In genomic region chr11:2837651-2838050, GRCh38 we compare ENCODE assay signal across 18 cellular contexts. TPM values are rescaled to one million over a fixed set of nuclear protein-coding genes. Genes with fewer than 3 reads are reported as not detected.
DNase-seq lines count a peak whose midpoint lies in the region; ATAC-seq and TF ChIP-seq lines count a peak whose summit lies in the region.
"Had no signal": no experiment of that assay in that cellular context is flagged by ENCODE, and none has a peak within 500 bp of the region (broad histone marks: within the 10 kb centered on the region; RNA-seq: fewer than 3 reads in every experiment).

No MANE protein-coding gene starts in this region.

- H3K36me3 Mint-ChIP-seq in GM23338 (ENCODE audit: low read depth), result no peaks in the 10 kb centered on the region
- H3K36me3 Mint-ChIP-seq in CD4-positive, alpha-beta T cell (ENCODE audit: low read depth), result no peaks in the 10 kb centered on the region

- H4K20me1 ChIP-seq in BLaER1 (no peaks in the 10 kb centered on the region), GM23338 (replicated peaks; ENCODE audit: insufficient read depth) (no peaks in the 10 kb centered on the region)

- H3K23ac ChIP-seq in trophoblast cell (ENCODE audit: low read length), result no peak overlapping the region

- H3K27me3 ChIP-seq in BLaER1 (no peaks in the 10 kb centered on the region), GM23338 (ENCODE audit: insufficient read depth) (peaks cover 5% of the 10 kb centered on the region), lower lobe of right lung (ENCODE audit: low read depth) (no peaks in the 10 kb centered on the region), trophoblast cell (ENCODE audit: insufficient read depth, low read length) (no peaks in the 10 kb centered on the region)
- H3K27me3 ChIP-seq in CD4-positive, alpha-beta T cell (ENCODE audit: control insufficient read depth, insufficient read depth, low read length), result no peaks in the 10 kb centered on the region

- H3K18ac ChIP-seq in trophoblast cell (ENCODE audit: low read length), result peak overlapping the region; percentile 12

- intact Hi-C loops in lower lobe of right lung (cut with DNase I), result no loop called here
- intact Hi-C loops in CD4-positive, alpha-beta T cell (cut with DNase I, micrococcal nuclease), result no loop called here

- H3K79me2 ChIP-seq in GM23338 (replicated peaks; ENCODE audit: insufficient read depth), result no peaks in the 10 kb centered on the region
- no peaks in the 10 kb centered on the region for H3K79me2 ChIP-seq in trophoblast cell (ENCODE audit: control insufficient read depth, insufficient read depth, low read length, poor library complexity)

- H2BK5ac ChIP-seq in trophoblast cell (ENCODE audit: low read depth, low read length, poor library complexity), result no peak overlapping the region

- H3K4me3 Mint-ChIP-seq in GM23338, result no peak overlapping the region
- no peak overlapping the region for H3K4me3 Mint-ChIP-seq in CD4-positive, alpha-beta T cell
- H3K4me3 Mint-ChIP-seq: H9 had no signal

- DNase-seq in GM23338 (ENCODE audit: low spot score), result no peak
- DNase-seq in lower lobe of right lung, result no peak
- no peak for DNase-seq in trophoblast cell
- no peak for DNase-seq in CD4-positive, alpha-beta T cell
- DNase-seq in cerebellar nuclear complex (lab: John Stamatoyannopoulos, UW), result no peak
- no peak for DNase-seq in stimulated activated naive CD4-positive, alpha-beta T cell (lab: John Stamatoyannopoulos, UW)
- DNase-seq: COR-L47; DMS 273 treated with DMSO at 0.1 percent for 48 hours; DND-41; KG1; MV-4-11; NCI-H1694 treated with DMSO at 0.1 percent for 48 hours; NCI-H510A; NCI-H748 treated with DMSO at 0.1 percent for 48 hours; NK-92 treated with Interleukin-12 subunit alpha and Interleukin-12 subunit beta, amount 100 ng/mL, for 24 hours; SHP77 had no signal

- H2BK120ac ChIP-seq in trophoblast cell (ENCODE audit: insufficient read depth, low read length, poor library complexity), result no peak overlapping the region

- peaks cover 32% of the 10 kb centered on the region for H3K4me1 Mint-ChIP-seq in GM23338
- H3K4me1 Mint-ChIP-seq in CD4-positive, alpha-beta T cell (ENCODE audit: low read depth), result no peaks in the 10 kb centered on the region

- H3K4me1 ChIP-seq in BLaER1 (peaks cover 76% of the 10 kb centered on the region), GM23338 (ENCODE audit: insufficient read depth) (peaks cover 4% of the 10 kb centered on the region; the same call in 1 of the 2 replicates), lower lobe of right lung (peaks cover 16% of the 10 kb centered on the region), trophoblast cell (ENCODE audit: control insufficient read depth in 1 of 2, insufficient read depth in 2 of 2, low read length in 2 of 2) (peaks cover 32 to 37% of the 10 kb centered on the region in 2 experiments)

- H2BK12ac ChIP-seq in trophoblast cell (ENCODE audit: low read length), result peak overlapping the region; percentile 9

- peak overlapping the region; percentile 60 for H4K91ac ChIP-seq in trophoblast cell (ENCODE audit: low read depth, low read length)

- peaks cover 39% of the 10 kb centered on the region for H3K27me3 Mint-ChIP-seq in GM23338 (ENCODE audit: insufficient read depth, low read depth, poor library complexity)
- no peaks in the 10 kb centered on the region for H3K27me3 Mint-ChIP-seq in CD4-positive, alpha-beta T cell

- H3K14ac ChIP-seq in trophoblast cell (ENCODE audit: low read length), result no peak overlapping the region

- H2AFZ ChIP-seq in GM23338 (no peak overlapping the region), trophoblast cell (ENCODE audit: insufficient read depth, low read length, poor library complexity) (no peak overlapping the region)

- H3K36me3 ChIP-seq in BLaER1, result no peaks in the 10 kb centered on the region
- H3K36me3 ChIP-seq in GM23338 (ENCODE audit: insufficient read depth), result no peaks in the 10 kb centered on the region
- no peaks in the 10 kb centered on the region for H3K36me3 ChIP-seq in lower lobe of right lung
- no peaks in the 10 kb centered on the region for H3K36me3 ChIP-seq in trophoblast cell (ENCODE audit: control insufficient read depth in 1 of 2, insufficient read depth in 2 of 2, low read length in 2 of 2)

- H4K8ac ChIP-seq in trophoblast cell (ENCODE audit: low read depth, low read length), result no peak overlapping the region

- POLR2A ChIA-PET in CD4-positive, alpha-beta T cell (lab: Charles Lee), result no interaction called here

- H3K9me3 ChIP-seq in BLaER1 (no peaks in the 10 kb centered on the region), lower lobe of right lung (no peaks in the 10 kb centered on the region), trophoblast cell (ENCODE audit: insufficient read depth, low read depth, low read length) (no peaks in the 10 kb centered on the region)
- H3K9me3 ChIP-seq in CD4-positive, alpha-beta T cell (ENCODE audit: control insufficient read depth, low read length), result no peaks in the 10 kb centered on the region

- no peak overlapping the region for H3K4ac ChIP-seq in trophoblast cell (ENCODE audit: low read depth, low read length)

- no peaks in the 10 kb centered on the region for H3K9me2 ChIP-seq in GM23338 (ENCODE audit: insufficient read depth)

- peak overlapping the region; percentile 19; the same call in 1 of the 2 replicates for H3K27ac ChIP-seq in BLaER1
- no peak overlapping the region for H3K27ac ChIP-seq in GM23338 (ENCODE audit: low read depth)
- peak overlapping the region; percentile 41 for H3K27ac ChIP-seq in lower lobe of right lung
- H3K27ac ChIP-seq in trophoblast cell (ENCODE audit: low read depth, low read length), result no peak overlapping the region
- no peak overlapping the region for H3K27ac ChIP-seq in CD4-positive, alpha-beta T cell (ENCODE audit: low read depth, low read length)

- H3K9me3 Mint-ChIP-seq in GM23338, result no peaks in the 10 kb centered on the region; the same call in 2 of the 3 replicates
- H3K9me3 Mint-ChIP-seq in CD4-positive, alpha-beta T cell, result no peaks in the 10 kb centered on the region
- H3K9me3 Mint-ChIP-seq: H9 had no signal

- H3K4me2 ChIP-seq in BLaER1 (peak overlapping the region; percentile 86), GM23338 (peak overlapping the region; percentile 32; the same call in 1 of the 2 replicates), trophoblast cell (ENCODE audit: low read length) (no peak overlapping the region)

- WGBS in trophoblast cell (ENCODE audit: extremely low coverage, insufficient coverage, insufficient read length), result no CpG with 5 or more reads among the region's 12 CpGs

- H3K79me1 ChIP-seq in trophoblast cell (ENCODE audit: low read length), result peaks cover 31% of the 10 kb centered on the region

- ATAC-seq in GM23338, result no peak
- no peak for ATAC-seq in lower lobe of right lung
- no peak for ATAC-seq in CD4-positive, alpha-beta T cell (ENCODE audit: poor library complexity)

- H3F3A ChIP-seq in GM23338 (replicated peaks; ENCODE audit: low read depth), result no peaks in the 10 kb centered on the region

- no peak overlapping the region for H3K27ac Mint-ChIP-seq in GM23338
- H3K27ac Mint-ChIP-seq in CD4-positive, alpha-beta T cell, result no peak overlapping the region

- TF ChIP-seq CTCF in GM23338 (conservative IDR thresholded peaks at IDR 0.05; ENCODE audit: low read depth in 2 of 2), result no peak
- no peak for TF ChIP-seq CTCF in lower lobe of right lung (IDR thresholded peaks at IDR 0.05)
- TF ChIP-seq CTCF in CD4-positive, alpha-beta T cell (IDR thresholded peaks at IDR 0.05), result no peak

- CTCF ChIA-PET in CD4-positive, alpha-beta T cell (lab: Charles Lee), result no interaction called here

- H3K9ac ChIP-seq in BLaER1, result no peak overlapping the region
- no peak overlapping the region for H3K9ac ChIP-seq in trophoblast cell (ENCODE audit: low read length)

- H3K4me3 ChIP-seq in BLaER1, result no peak overlapping the region
- H3K4me3 ChIP-seq in GM23338, result no peak overlapping the region
- H3K4me3 ChIP-seq in lower lobe of right lung, result no peak overlapping the region
- H3K4me3 ChIP-seq in trophoblast cell (ENCODE audit: low read depth, low read length), result no peak overlapping the region

- no peak overlapping the region for H2AK5ac ChIP-seq in trophoblast cell (ENCODE audit: low read length)

- no peak overlapping the region for H4K12ac ChIP-seq in trophoblast cell (ENCODE audit: low read depth, low read length)

RNA-seq across cellular contexts. Expression of gene CDKN1C, which starts 47.9 kb away (rescaled TPM):
- 22.2 and 23.5 TPM in 2 replicates for total RNA-seq in GM23338 (2014; rRNA removed; shearing (Covaris generic))
- polyA plus RNA-seq in GM23338 (2016; fragmentation: Nextera tagmentation; extraction: Ambion mirVana), result 19.3 and 23.6 TPM in 2 replicates
- total RNA-seq in lower lobe of right lung, result 39.5 TPM
- 604 and 638 TPM in 2 replicates for polyA plus RNA-seq in trophoblast cell (2013)
- 1 to 10 TPM; 1.9 to 2.5 TPM for total RNA-seq in CD4-positive, alpha-beta T cell

Comparison
In these comparisons a context has a peak if more than half of its experiments do, and no peak if none do; other contexts are left out.
1. H3K27ac ChIP-seq: peak in BLaER1 (single experiment) and lower lobe of right lung (single experiment); none in GM23338 (single experiment), trophoblast cell (single experiment) and CD4-positive, alpha-beta T cell (single experiment).